In genomic region chr16:79287424-79287917, GRCh38 we compare ENCODE assay signal across 9 cellular contexts.
DNase-seq lines count a peak whose midpoint lies in the region; ATAC-seq and TF ChIP-seq lines count a peak whose summit lies in the region.
"Had no signal": no experiment of that assay in that cellular context is flagged by ENCODE, and none has a peak within 500 bp of the region (broad histone marks: within the 10 kb centered on the region; RNA-seq: fewer than 3 reads in every experiment).

No MANE protein-coding gene starts in this region.

- no peak for TF ChIP-seq CTCF in coronary artery (IDR thresholded peaks at IDR 0.05)

- peak overlapping the region; percentile 88 for H3K27ac Mint-ChIP-seq in activated T-cell treated with anti-CD3 and anti-CD28 coated beads, Interleukin-2, amount 50 U/mL, for 24 hours
- no peak overlapping the region for H3K27ac Mint-ChIP-seq in stimulated activated memory B cell treated with anti-CD40 and anti-IgM and Interleukin-4, amounts not matched to agents 10 μg/mL and 1 μg/mL and 100 μg/mL, for 72 hours
- H3K27ac Mint-ChIP-seq: mesothelial cell of epicardium had no signal

- ATAC-seq in HG03139 (IDR thresholded peaks at IDR 0.05; ENCODE audit: unreplicated experiment) (peak; percentile 17), HG02852 (IDR thresholded peaks at IDR 0.05; ENCODE audit: unreplicated experiment) (no peak)
- no peak for ATAC-seq in stimulated activated memory B cell treated with anti-CD40 and anti-IgM and Interleukin-4, amounts not matched to agents 10 μg/mL and 1 μg/mL and 100 μg/mL, for 72 hours

- H3K4me3 ChIP-seq in coronary artery: peak overlapping the region; percentile 68

- peaks cover 2% of the 10 kb centered on the region for H3K36me3 Mint-ChIP-seq in activated T-cell treated with anti-CD3 and anti-CD28 coated beads, Interleukin-2, amount 50 U/mL, for 24 hours (ENCODE audit: low read depth)
- no peaks in the 10 kb centered on the region for H3K36me3 Mint-ChIP-seq in stimulated activated memory B cell treated with anti-CD40 and anti-IgM and Interleukin-4, amounts not matched to agents 10 μg/mL and 1 μg/mL and 100 μg/mL, for 72 hours
- H3K36me3 Mint-ChIP-seq: mesothelial cell of epicardium had no signal

- peak overlapping the region; percentile 50 for H3K4me3 Mint-ChIP-seq in activated T-cell treated with anti-CD3 and anti-CD28 coated beads, Interleukin-2, amount 50 U/mL, for 24 hours
- peak overlapping the region; percentile 1 for H3K4me3 Mint-ChIP-seq in stimulated activated memory B cell treated with anti-CD40 and anti-IgM and Interleukin-4, amounts not matched to agents 10 μg/mL and 1 μg/mL and 100 μg/mL, for 72 hours
- H3K4me3 Mint-ChIP-seq: mesothelial cell of epicardium had no signal

- peaks cover 15% of the 10 kb centered on the region for H3K27me3 Mint-ChIP-seq in activated T-cell treated with anti-CD3 and anti-CD28 coated beads, Interleukin-2, amount 50 U/mL, for 24 hours
- peaks cover 52% of the 10 kb centered on the region for H3K27me3 Mint-ChIP-seq in stimulated activated memory B cell treated with anti-CD40 and anti-IgM and Interleukin-4, amounts not matched to agents 10 μg/mL and 1 μg/mL and 100 μg/mL, for 72 hours

- H3K9me3 Mint-ChIP-seq in activated T-cell treated with anti-CD3 and anti-CD28 coated beads, Interleukin-2, amount 50 U/mL, for 24 hours: no peaks in the 10 kb centered on the region
- no peaks in the 10 kb centered on the region for H3K9me3 Mint-ChIP-seq in stimulated activated memory B cell treated with anti-CD40 and anti-IgM and Interleukin-4, amounts not matched to agents 10 μg/mL and 1 μg/mL and 100 μg/mL, for 72 hours
- H3K9me3 Mint-ChIP-seq: mesothelial cell of epicardium had no signal

- H3K27ac ChIP-seq in coronary artery: peak overlapping the region in 1 of 2 donors; percentile 21

- peak; percentile 51 for DNase-seq in activated T-cell treated with anti-CD3 and anti-CD28 coated beads, Interleukin-2, amount 50 U/mL, for 24 hours
- no peak for DNase-seq in activated T-cell treated with anti-CD3 and anti-CD28 coated beads, Interleukin-2, amount 50 U/mL, for 48 hours
- no peak for DNase-seq in coronary artery (ENCODE audit: low spot score)
- DNase-seq in NCI-H1436 (lab: John Stamatoyannopoulos, UW): no peak
- DNase-seq in mucosa of gallbladder (ENCODE audit: low spot score): no peak

- H3K4me1 Mint-ChIP-seq in activated T-cell treated with anti-CD3 and anti-CD28 coated beads, Interleukin-2, amount 50 U/mL, for 24 hours (ENCODE audit: low read depth): peaks cover 50% of the 10 kb centered on the region
- peaks cover 24% of the 10 kb centered on the region for H3K4me1 Mint-ChIP-seq in stimulated activated memory B cell treated with anti-CD40 and anti-IgM and Interleukin-4, amounts not matched to agents 10 μg/mL and 1 μg/mL and 100 μg/mL, for 72 hours
